In genomic region chr15:90557651-90558084, GRCh38 we compare ENCODE assay signal across 8 cellular contexts. TPM values are rescaled to one million over a fixed set of nuclear protein-coding genes. Genes with fewer than 3 reads are reported as not detected.
A peak's percentile ranks its signal among the peaks of the same experiment; 100 is the strongest.
DNase-seq lines count a peak whose midpoint lies in the region; ATAC-seq, FAIRE-seq and TF ChIP-seq lines count a peak whose summit lies in the region.

No MANE protein-coding gene starts in this region.

- H3K27me3 Mint-ChIP-seq in activated CD4-positive, alpha-beta T cell treated with anti-CD3 and anti-CD28 coated beads for 36 hours, result no peaks in the 10 kb centered on the region

- peak overlapping the region; percentile 29 for H3K4me3 Mint-ChIP-seq in activated CD4-positive, alpha-beta T cell treated with anti-CD3 and anti-CD28 coated beads for 36 hours

- peaks cover 26% of the 10 kb centered on the region for H3K36me3 Mint-ChIP-seq in activated CD4-positive, alpha-beta T cell treated with anti-CD3 and anti-CD28 coated beads for 36 hours (ENCODE audit: low read depth)

- CTCF ChIA-PET in activated CD4-positive, alpha-beta T cell treated with anti-CD3 and anti-CD28 coated beads for 36 hours (lab: Charles Lee), result interaction anchor here (0.8 to 2.4 kb wide), 5 partner anchors 18 to 256 kb away, joined by 3 to 8 read pairs (median 4); no protein-coding TSS in a partner anchor

- H3K4me1 Mint-ChIP-seq in activated CD4-positive, alpha-beta T cell treated with anti-CD3 and anti-CD28 coated beads for 36 hours, result peaks cover 76% of the 10 kb centered on the region

- no peaks in the 10 kb centered on the region for H3K27me3 ChIP-seq in thymus (ENCODE audit: control insufficient read depth, insufficient read depth)

- intact Hi-C loops in activated CD4-positive, alpha-beta T cell treated with anti-CD3 and anti-CD28 coated beads for 36 hours (cut with DNase I, micrococcal nuclease), result no loop called here
- intact Hi-C loops in lower leg skin (cut with DNase I; ENCODE audit: low total_unique reads), result no loop called here

- TF ChIP-seq CTCF in lower leg skin (IDR thresholded peaks at IDR 0.05), result no peak

- H3K9me3 Mint-ChIP-seq in activated CD4-positive, alpha-beta T cell treated with anti-CD3 and anti-CD28 coated beads for 36 hours (ENCODE audit: low read depth), result no peaks in the 10 kb centered on the region

- H3K27ac Mint-ChIP-seq in activated CD4-positive, alpha-beta T cell treated with anti-CD3 and anti-CD28 coated beads for 36 hours, result peak overlapping the region; percentile 77

- ATAC-seq in activated CD4-positive, alpha-beta T cell treated with anti-CD3 and anti-CD28 coated beads for 36 hours, result no peak
- no peak for ATAC-seq in GM21390 (IDR thresholded peaks at IDR 0.05; ENCODE audit: unreplicated experiment)

- DNase-seq in activated CD4-positive, alpha-beta T cell treated with anti-CD3 and anti-CD28 coated beads for 36 hours, result no peak
- no peak for DNase-seq in activated CD4-positive, alpha-beta T cell treated with anti-CD3 and anti-CD28 coated beads, Interleukin-2, amount 50 U/mL, for 1 hour
- DNase-seq in cerebellar cortex (ENCODE audit: low spot score), result peak; percentile 95
- DNase-seq in lower leg skin (ENCODE audit: low spot score in 2 of 2), result peak; percentile 61 to 90
- no peak for DNase-seq in GM19239 (ENCODE audit: insufficient read length, low spot score)
- DNase-seq in activated naive CD4-positive, alpha-beta T cell treated with anti-CD3 and anti-CD28 coated beads, Interleukin-2, amount 50 U/mL, for 16 hours, result no peak

- peaks cover 22% of the 10 kb centered on the region for H3K4me1 ChIP-seq in thymus (ENCODE audit: control insufficient read depth, insufficient read depth, low read length)

- no peak overlapping the region for H3K4me3 ChIP-seq in lower leg skin (ENCODE audit: low read depth, poor library complexity, severe bottlenecking)
- no peak overlapping the region for H3K4me3 ChIP-seq in thymus (ENCODE audit: low read length)

- TF ChIP-seq POLR2A in lower leg skin (IDR thresholded peaks at IDR 0.05), result no peak

- POLR2A ChIA-PET in activated CD4-positive, alpha-beta T cell treated with anti-CD3 and anti-CD28 coated beads for 36 hours (lab: Charles Lee), result interaction anchor here (0.6 kb wide), 1 partner anchor 12 kb away, joined by 3 read pairs; no protein-coding TSS in a partner anchor

- peak overlapping the region; percentile 32 for H3K27ac ChIP-seq in thymus (ENCODE audit: low read depth)

- H3K36me3 ChIP-seq in thymus (ENCODE audit: control insufficient read depth, insufficient read depth), result no peaks in the 10 kb centered on the region

- no peak for FAIRE-seq in GM19239 (lab: Jason Lieb, UNC)

- H3K9me3 ChIP-seq in thymus (ENCODE audit: control insufficient read depth), result no peaks in the 10 kb centered on the region

- 18 to 27% methylated on average over 4 of the region's 4 CpGs for WGBS in lower leg skin, 2 donors
- WGBS in thymus, result 68% methylated on average over 4 of the region's 4 CpGs

RNA-seq across cellular contexts. Expression of gene CRTC3, which starts 27.9 kb away (rescaled TPM):
- 10 to 100 TPM; 32.4 to 36.2 TPM for total RNA-seq in activated CD4-positive, alpha-beta T cell treated with anti-CD3 and anti-CD28 coated beads for 36 hours
- 10 to 100 TPM; 27.3 to 32.5 (median 28.9) TPM for total RNA-seq in lower leg skin
- 17.9 TPM for polyA plus RNA-seq in thymus

Comparison
In these comparisons a context has a peak if more than half of its experiments do, and no peak if none do; other contexts are left out.
1. DNase-seq: peak in cerebellar cortex (single experiment) and lower leg skin (2 of 2); none in activated CD4-positive, alpha-beta T cell treated with anti-CD3 and anti-CD28 coated beads for 36 hours (single experiment), activated CD4-positive, alpha-beta T cell treated with anti-CD3 and anti-CD28 coated beads, Interleukin-2, amount 50 U/mL, for 1 hour (single experiment), GM19239 (single experiment) and activated naive CD4-positive, alpha-beta T cell treated with anti-CD3 and anti-CD28 coated beads, Interleukin-2, amount 50 U/mL, for 16 hours (single experiment).